In the genomic region with DNA sequence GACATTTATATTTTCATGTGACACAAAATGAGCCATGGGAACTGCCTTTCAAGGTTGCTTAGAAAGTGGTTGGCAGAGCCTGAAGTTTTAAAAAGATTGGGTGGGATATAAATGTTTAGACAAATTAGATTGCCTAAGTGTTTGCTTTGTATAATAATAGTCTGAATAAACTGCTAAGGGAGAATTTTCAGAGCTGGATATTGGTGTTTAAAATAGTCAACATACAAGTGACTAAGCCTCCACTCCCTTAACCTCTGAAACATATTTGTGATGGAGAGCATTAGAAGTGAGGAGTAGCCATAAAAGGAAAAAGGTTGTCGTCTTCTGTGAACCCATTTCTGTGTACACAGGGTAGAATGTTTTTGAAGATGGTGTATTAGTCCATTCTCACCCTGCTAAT, we compare ENCODE assay signal across 23 cellular contexts.
"Had no signal": no experiment of that assay in that cellular context is flagged by ENCODE, and none has a peak within 500 bp of the region (broad histone marks: within the 10 kb centered on the region; RNA-seq: fewer than 3 reads in every experiment).

No MANE protein-coding gene starts in this region.

- H3K36me3 ChIP-seq: neutrophil, right lobe of liver, spleen had no signal

- H3K4me3 Mint-ChIP-seq: endodermal cell; naive thymus-derived CD8-positive, alpha-beta T cell; stimulated activated memory B cell treated with anti-CD40 and anti-IgM and Interleukin-4, amounts not matched to agents 10 μg/mL and 1 μg/mL and 100 μg/mL, for 72 hours; stimulated activated naive CD8-positive, alpha-beta T cell treated with anti-CD3 and anti-CD28 coated beads, Interleukin-15, Interleukin-2, amounts not matched to agents 100 ng/mL and 50 ng/mL, for 24 hours had no signal

- H3K9me3 ChIP-seq: neutrophil, psoas muscle, right lobe of liver, testis had no signal

- H3K27ac Mint-ChIP-seq: endodermal cell; naive thymus-derived CD8-positive, alpha-beta T cell; stimulated activated memory B cell treated with anti-CD40 and anti-IgM and Interleukin-4, amounts not matched to agents 10 μg/mL and 1 μg/mL and 100 μg/mL, for 72 hours; stimulated activated naive CD8-positive, alpha-beta T cell treated with anti-CD3 and anti-CD28 coated beads, Interleukin-15, Interleukin-2, amounts not matched to agents 100 ng/mL and 50 ng/mL, for 24 hours had no signal

- DNase-seq: effector CD4-positive, alpha-beta T cell; erythroblast; foreskin keratinocyte; head of caudate nucleus; hippocampal formation; islet precursor cell; mammary epithelial cell; naive thymus-derived CD8-positive, alpha-beta T cell; psoas muscle; retina; right lobe of liver; spleen; stimulated activated CD4-positive, alpha-beta T cell treated with anti-CD3 and anti-CD28 coated beads, Interleukin-15, amount 100 ng/mL, for 24 hours; stimulated activated CD4-positive, alpha-beta T cell treated with anti-CD3 and anti-CD28 coated beads, Interleukin-1b, Interleukin-23, amount 100 ng/mL, for 48 hours; stimulated activated CD4-positive, alpha-beta T cell treated with anti-CD3 and anti-CD28 coated beads, Interleukin-4, amount 100 ng/mL, for 24 hours; testis; trophoblast cell had no signal

- H3K27ac ChIP-seq: coronary artery, foreskin keratinocyte, neutrophil, psoas muscle, right lobe of liver, spleen, testis had no signal

- H3K4me1 ChIP-seq: foreskin keratinocyte, psoas muscle, spleen, testis had no signal

- ATAC-seq: foreskin keratinocyte; left lobe of liver; naive thymus-derived CD8-positive, alpha-beta T cell; psoas muscle; right lobe of liver; stimulated activated memory B cell treated with anti-CD40 and anti-IgM and Interleukin-4, amounts not matched to agents 10 μg/mL and 1 μg/mL and 100 μg/mL, for 72 hours had no signal

- H3K4me3 ChIP-seq: coronary artery, psoas muscle, right lobe of liver, spleen, testis had no signal

- H3K27me3 ChIP-seq: foreskin keratinocyte, neutrophil, right lobe of liver, spleen, testis had no signal

- H3K36me3 Mint-ChIP-seq: stimulated activated memory B cell treated with anti-CD40 and anti-IgM and Interleukin-4, amounts not matched to agents 10 μg/mL and 1 μg/mL and 100 μg/mL, for 72 hours had no signal

- H3K4me1 Mint-ChIP-seq: naive thymus-derived CD8-positive, alpha-beta T cell; stimulated activated memory B cell treated with anti-CD40 and anti-IgM and Interleukin-4, amounts not matched to agents 10 μg/mL and 1 μg/mL and 100 μg/mL, for 72 hours had no signal
